Comparison of ENCODE assay signal across 27 cellular contexts in the genomic region with DNA sequence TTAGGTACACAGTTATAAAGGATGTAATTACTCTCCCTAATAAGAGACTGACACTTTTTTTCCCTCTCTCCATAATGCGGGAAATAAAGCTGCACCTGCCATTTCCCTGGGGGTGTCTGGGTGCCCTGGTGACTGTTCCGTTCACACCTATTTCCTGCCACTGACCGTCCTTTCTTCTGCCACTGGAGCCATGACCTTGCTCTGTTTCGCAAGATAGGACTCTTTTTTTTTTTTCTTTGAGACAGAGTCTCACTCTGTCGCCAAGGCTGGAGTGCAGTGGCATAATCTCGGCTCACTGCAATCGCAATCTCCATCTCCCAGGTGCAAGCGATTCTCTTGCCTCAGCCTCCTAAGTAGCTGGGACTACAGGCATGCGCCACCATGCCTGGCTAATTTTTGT.
DNase-seq lines count a peak whose midpoint lies in the region; ATAC-seq, FAIRE-seq and TF ChIP-seq lines count a peak whose summit lies in the region.
"Had no signal": no experiment of that assay in that cellular context is flagged by ENCODE, and none has a peak within 500 bp of the region (broad histone marks: within the 10 kb centered on the region; RNA-seq: fewer than 3 reads in every experiment).

No MANE protein-coding gene starts in this region.

- H3K36me3 Mint-ChIP-seq in activated T-cell treated with anti-CD3 and anti-CD28 coated beads, Interleukin-2, amount 50 U/mL, for 4 hours (ENCODE audit: insufficient read depth) = no peaks in the 10 kb centered on the region
- H3K36me3 Mint-ChIP-seq: CD4-positive, alpha-beta memory T cell; T-cell had no signal

- ATAC-seq in HepG2 = peak; percentile 20; the same call in 1 of the 3 replicates
- ATAC-seq in activated T-cell treated with anti-CD3 and anti-CD28 coated beads, Interleukin-2, amount 50 U/mL, for 4 hours = no peak
- ATAC-seq: T-cell had no signal

- TF ChIP-seq CTCF in HepG2 (CRISPR knock-in tag; IDR thresholded peaks at IDR 0.05) = no peak

- intact Hi-C loops in HepG2 (cut with micrococcal nuclease; ENCODE audit: unreplicated experiment) = no loop called here

- TF ChIP-seq RAD21 in HepG2 (CRISPR knock-in tag; IDR thresholded peaks at IDR 0.05) = no peak

- no peaks in the 10 kb centered on the region for H4K20me1 ChIP-seq in HepG2 (ENCODE audit: insufficient read depth, low read length)
- H4K20me1 ChIP-seq: BLaER1 treated with 17β-estradiol and CSF1 and Interleukin-3, amounts not matched to agents 10 nM and 100 nM had no signal

- FAIRE-seq in HepG2 (lab: Jason Lieb, UNC) = no peak

- no peaks in the 10 kb centered on the region for H3K36me3 ChIP-seq in HepG2 (replicated peaks in 1 of 2; ENCODE audit: control insufficient read depth in 1 of 2, insufficient read depth in 2 of 2, low read length in 2 of 2)
- H3K36me3 ChIP-seq: BLaER1 treated with 17β-estradiol and CSF1 and Interleukin-3, amounts not matched to agents 10 nM and 100 nM had no signal

- CTCF ChIA-PET in HepG2 (lab: Yijun Ruan, JAX; ENCODE audit: low intra/inter-chr PET ratio, low total read pairs) = no interaction called here

- peaks cover 16% of the 10 kb centered on the region for H3K4me1 ChIP-seq in HepG2 (ENCODE audit: insufficient read depth, low read length)

- in situ Hi-C loops in HepG2 (cut with HindIII; ENCODE audit: extremely low pct_ligation_motif_present, low pct_unique_long_range_greater_than_20kb) = no loop called here

- peaks cover 4% of the 10 kb centered on the region for H3K27me3 Mint-ChIP-seq in activated T-cell treated with anti-CD3 and anti-CD28 coated beads, Interleukin-2, amount 50 U/mL, for 4 hours (ENCODE audit: low read depth)

- TF ChIP-seq POLR2A in HepG2 (IDR thresholded peaks at IDR 0.05; ENCODE audit: insufficient read depth in 1 of 2, low read depth in 2 of 2, low read length in 2 of 2) = no peak

- no peaks in the 10 kb centered on the region for H3K79me2 ChIP-seq in HepG2 (ENCODE audit: insufficient read depth, low read length)

- H3K9me3 Mint-ChIP-seq in activated T-cell treated with anti-CD3 and anti-CD28 coated beads, Interleukin-2, amount 50 U/mL, for 4 hours = no peaks in the 10 kb centered on the region
- H3K9me3 Mint-ChIP-seq: CD4-positive, alpha-beta memory T cell; T-cell had no signal

- no peak overlapping the region for H2AFZ ChIP-seq in HepG2 (ENCODE audit: low read length)
- H2AFZ ChIP-seq: PC-9 had no signal

- H3K4me2 ChIP-seq in HepG2 (ENCODE audit: low read depth, low read length) = no peak overlapping the region
- H3K4me2 ChIP-seq: PC-9, SK-N-SH had no signal

- no peak for TF ChIP-seq EP300 in HepG2 (IDR thresholded peaks at IDR 0.05; ENCODE audit: low read depth in 2 of 2, low read length in 2 of 2)
- no peak for TF ChIP-seq EP300 in HepG2 (CRISPR knock-in tag; IDR thresholded peaks at IDR 0.05; ENCODE audit: borderline replicate concordance)

- DNase-seq in DMS53 (lab: John Stamatoyannopoulos, UW) = peak; percentile 13
- no peak for DNase-seq in DMS53 treated with DMSO at 0.1 percent for 48 hours (lab: John Stamatoyannopoulos, UW; ENCODE audit: unreplicated experiment)
- DNase-seq in NCI-H1417 treated with DMSO at 0.1 percent for 48 hours (lab: John Stamatoyannopoulos, UW) = peak; percentile 74
- peak; percentile 40 for DNase-seq in NCI-H774 (lab: John Stamatoyannopoulos, UW)
- DNase-seq in HepG2 (ENCODE audit: low spot score) = no peak
- no peak for DNase-seq in superior temporal gyrus (ENCODE audit: extremely low spot score)
- no peak for DNase-seq in COLO829 (ENCODE audit: low spot score)
- DNase-seq in activated T-cell treated with anti-CD3 and anti-CD28 coated beads, Interleukin-2, amount 50 U/mL, for 4 hours = no peak
- DNase-seq: ACHN; Calu3; CD4-positive, alpha-beta memory T cell; DMS153; EL; GF-D8; KBM-7; MM.1S; NCI-H2029 treated with DMSO at 0.1 percent for 48 hours; NCI-H2171; NCI-H345; NCI-H524; PC-9; RPMI8226; SHP77; SK-N-SH; T-cell had no signal

- H3K27me3 ChIP-seq in HepG2 (ENCODE audit: control insufficient read depth in 1 of 2, insufficient read depth in 2 of 2, low read length in 2 of 2) = no peaks in the 10 kb centered on the region
- H3K27me3 ChIP-seq: BLaER1 treated with 17β-estradiol and CSF1 and Interleukin-3, amounts not matched to agents 10 nM and 100 nM had no signal

- H3K4me1 Mint-ChIP-seq in activated T-cell treated with anti-CD3 and anti-CD28 coated beads, Interleukin-2, amount 50 U/mL, for 4 hours (ENCODE audit: low read depth) = peaks cover 2% of the 10 kb centered on the region

- H3K9me3 ChIP-seq in HepG2 (ENCODE audit: low read length) = no peaks in the 10 kb centered on the region
- H3K9me3 ChIP-seq: BLaER1 treated with 17β-estradiol and CSF1 and Interleukin-3, amounts not matched to agents 10 nM and 100 nM; SK-N-SH had no signal

- no peak overlapping the region for H3K4me3 Mint-ChIP-seq in activated T-cell treated with anti-CD3 and anti-CD28 coated beads, Interleukin-2, amount 50 U/mL, for 4 hours
- H3K4me3 Mint-ChIP-seq: CD4-positive, alpha-beta memory T cell; T-cell had no signal

- no peak overlapping the region for H3K9ac ChIP-seq in HepG2 (ENCODE audit: insufficient read depth, low read depth, low read length)
- H3K9ac ChIP-seq: BLaER1 treated with 17β-estradiol and CSF1 and Interleukin-3, amounts not matched to agents 10 nM and 100 nM; SK-N-SH had no signal

- H3K27ac ChIP-seq in HepG2 (ENCODE audit: extremely low read length, insufficient read depth, low read length) = no peak overlapping the region
- H3K27ac ChIP-seq: 22Rv1; BLaER1 treated with 17β-estradiol and CSF1 and Interleukin-3, amounts not matched to agents 10 nM and 100 nM; PC-9 had no signal

- POLR2A ChIA-PET in HepG2 (lab: Yijun Ruan, JAX) = no interaction called here

- BruUV-seq in HepG2 (replicated peaks; lab: Mats Ljungman, UMichigan) = no TSS peak

- no peak overlapping the region for H3K4me3 ChIP-seq in HepG2 (replicated peaks in 1 of 3; ENCODE audit: insufficient read depth in 1 of 3, low read depth in 2 of 3, low read length in 3 of 3)
- H3K4me3 ChIP-seq: BLaER1 treated with 17β-estradiol and CSF1 and Interleukin-3, amounts not matched to agents 10 nM and 100 nM; PC-9 had no signal

- WGBS in HepG2 (ENCODE audit: low lambda C conversion rate) = 15% methylated on average over 9 of the region's 9 CpGs

TF ChIP-seq in HepG2, 621 proteins besides CTCF, POLR2A, EP300 and RAD21 (continues in another document):
- TF ChIP-seq CEBPB (IDR thresholded peaks at IDR 0.05; ENCODE audit: borderline replicate concordance, low read depth, low read length) = peak; percentile 49; the same call in 1 of the 2 replicates
- TF ChIP-seq, protein P1, sequence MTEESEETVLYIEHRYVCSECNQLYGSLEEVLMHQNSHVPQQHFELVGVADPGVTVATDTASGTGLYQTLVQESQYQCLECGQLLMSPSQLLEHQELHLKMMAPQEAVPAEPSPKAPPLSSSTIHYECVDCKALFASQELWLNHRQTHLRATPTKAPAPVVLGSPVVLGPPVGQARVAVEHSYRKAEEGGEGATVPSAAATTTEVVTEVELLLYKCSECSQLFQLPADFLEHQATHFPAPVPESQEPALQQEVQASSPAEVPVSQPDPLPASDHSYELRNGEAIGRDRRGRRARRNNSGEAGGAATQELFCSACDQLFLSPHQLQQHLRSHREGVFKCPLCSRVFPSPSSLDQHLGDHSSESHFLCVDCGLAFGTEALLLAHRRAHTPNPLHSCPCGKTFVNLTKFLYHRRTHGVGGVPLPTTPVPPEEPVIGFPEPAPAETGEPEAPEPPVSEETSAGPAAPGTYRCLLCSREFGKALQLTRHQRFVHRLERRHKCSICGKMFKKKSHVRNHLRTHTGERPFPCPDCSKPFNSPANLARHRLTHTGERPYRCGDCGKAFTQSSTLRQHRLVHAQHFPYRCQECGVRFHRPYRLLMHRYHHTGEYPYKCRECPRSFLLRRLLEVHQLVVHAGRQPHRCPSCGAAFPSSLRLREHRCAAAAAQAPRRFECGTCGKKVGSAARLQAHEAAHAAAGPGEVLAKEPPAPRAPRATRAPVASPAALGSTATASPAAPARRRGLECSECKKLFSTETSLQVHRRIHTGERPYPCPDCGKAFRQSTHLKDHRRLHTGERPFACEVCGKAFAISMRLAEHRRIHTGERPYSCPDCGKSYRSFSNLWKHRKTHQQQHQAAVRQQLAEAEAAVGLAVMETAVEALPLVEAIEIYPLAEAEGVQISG (CRISPR knock-in tag; IDR thresholded peaks at IDR 0.05) = no peak
- TF ChIP-seq ZMYM4 (CRISPR knock-in tag; IDR thresholded peaks at IDR 0.05) = peak; percentile 52; the same call in 1 of the 2 replicates
- no peak for TF ChIP-seq HNRNPLL (IDR thresholded peaks at IDR 0.05; ENCODE audit: low read depth, low read length, poor library complexity, severe bottlenecking)
- no peak for TF ChIP-seq ZNF616 (CRISPR knock-in tag; IDR thresholded peaks at IDR 0.05; ENCODE audit: low read depth)
- TF ChIP-seq MIER2 (CRISPR knock-in tag; IDR thresholded peaks at IDR 0.05) = no peak
- TF ChIP-seq CEBPG (CRISPR knock-in tag; IDR thresholded peaks at IDR 0.05) = peak; percentile 67; the same call in 1 of the 2 replicates
- TF ChIP-seq, protein P2, sequence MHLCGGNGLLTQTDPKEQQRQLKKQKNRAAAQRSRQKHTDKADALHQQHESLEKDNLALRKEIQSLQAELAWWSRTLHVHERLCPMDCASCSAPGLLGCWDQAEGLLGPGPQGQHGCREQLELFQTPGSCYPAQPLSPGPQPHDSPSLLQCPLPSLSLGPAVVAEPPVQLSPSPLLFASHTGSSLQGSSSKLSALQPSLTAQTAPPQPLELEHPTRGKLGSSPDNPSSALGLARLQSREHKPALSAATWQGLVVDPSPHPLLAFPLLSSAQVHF (CRISPR knock-in tag; IDR thresholded peaks at IDR 0.05) = no peak
- TF ChIP-seq FOSL2 (CRISPR knock-in tag; IDR thresholded peaks at IDR 0.05) = peak; percentile 40
- TF ChIP-seq, protein P3, sequence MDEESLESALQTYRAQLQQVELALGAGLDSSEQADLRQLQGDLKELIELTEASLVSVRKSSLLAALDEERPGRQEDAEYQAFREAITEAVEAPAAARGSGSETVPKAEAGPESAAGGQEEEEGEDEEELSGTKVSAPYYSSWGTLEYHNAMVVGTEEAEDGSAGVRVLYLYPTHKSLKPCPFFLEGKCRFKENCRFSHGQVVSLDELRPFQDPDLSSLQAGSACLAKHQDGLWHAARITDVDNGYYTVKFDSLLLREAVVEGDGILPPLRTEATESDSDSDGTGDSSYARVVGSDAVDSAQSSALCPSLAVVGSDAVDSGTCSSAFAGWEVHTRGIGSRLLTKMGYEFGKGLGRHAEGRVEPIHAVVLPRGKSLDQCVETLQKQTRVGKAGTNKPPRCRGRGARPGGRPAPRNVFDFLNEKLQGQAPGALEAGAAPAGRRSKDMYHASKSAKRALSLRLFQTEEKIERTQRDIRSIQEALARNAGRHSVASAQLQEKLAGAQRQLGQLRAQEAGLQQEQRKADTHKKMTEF (CRISPR knock-in tag; IDR thresholded peaks at IDR 0.05) = no peak

Comparison
In these comparisons a context has a peak if more than half of its experiments do, and no peak if none do; other contexts are left out.
1. DNase-seq: peak in DMS53 (single experiment), NCI-H1417 treated with DMSO at 0.1 percent for 48 hours (single experiment) and NCI-H774 (single experiment); none in DMS53 treated with DMSO at 0.1 percent for 48 hours (single experiment), HepG2 (single experiment), superior temporal gyrus (single experiment), COLO829 (single experiment) and activated T-cell treated with anti-CD3 and anti-CD28 coated beads, Interleukin-2, amount 50 U/mL, for 4 hours (single experiment).